Comparison of ENCODE assay signal across 8 cellular contexts in genomic region chr2:54454922-54455583, GRCh38. TPM values are rescaled to one million over a fixed set of nuclear protein-coding genes. Genes with fewer than 3 reads are reported as not detected.
DNase-seq lines count a peak whose midpoint lies in the region; ATAC-seq and TF ChIP-seq lines count a peak whose summit lies in the region.

No MANE protein-coding gene starts in this region.

- no peak overlapping the region for H3K27ac Mint-ChIP-seq in activated CD8-positive, alpha-beta T cell treated with anti-CD3 and anti-CD28 coated beads for 36 hours

- intact Hi-C loops in activated CD8-positive, alpha-beta T cell treated with anti-CD3 and anti-CD28 coated beads for 36 hours (cut with micrococcal nuclease), result no loop called here
- intact Hi-C loops in left cardiac atrium (cut with DNase I), result loop anchor here in 1 of 2 donors (10.0 kb wide), 2 partner anchors 120 to 250 kb away; a partner anchor contains a TSS

- DNase-seq in NCI-H1436 (lab: John Stamatoyannopoulos, UW) (peak; percentile 27), NCI-H1436 treated with DMSO at 0.1 percent for 48 hours (lab: John Stamatoyannopoulos, UW) (no peak), left cardiac atrium (peak; percentile 28), putamen (ENCODE audit: low spot score) (peak; percentile 56), activated gamma-delta T cell treated with Interleukin-2 at 50 U/mL for 16 hours (no peak), mesenteric fat pad (ENCODE audit: low spot score) (no peak)
- no peak for DNase-seq in activated CD8-positive, alpha-beta T cell treated with anti-CD3 and anti-CD28 coated beads for 36 hours

- H3K4me1 Mint-ChIP-seq in activated CD8-positive, alpha-beta T cell treated with anti-CD3 and anti-CD28 coated beads for 36 hours (ENCODE audit: low read depth), result peaks cover 16% of the 10 kb centered on the region

- CTCF ChIA-PET in activated CD8-positive, alpha-beta T cell treated with anti-CD3 and anti-CD28 coated beads for 36 hours (lab: Charles Lee), result no interaction called here

- H3K4me3 Mint-ChIP-seq in activated CD8-positive, alpha-beta T cell treated with anti-CD3 and anti-CD28 coated beads for 36 hours, result peak overlapping the region; percentile 50

- ATAC-seq in activated CD8-positive, alpha-beta T cell treated with anti-CD3 and anti-CD28 coated beads for 36 hours, result no peak
- ATAC-seq in left cardiac atrium (no peak), HG03439 (IDR thresholded peaks at IDR 0.05; ENCODE audit: unreplicated experiment) (no peak)

- POLR2A ChIA-PET in activated CD8-positive, alpha-beta T cell treated with anti-CD3 and anti-CD28 coated beads for 36 hours (lab: Charles Lee), result no interaction called here

- no peaks in the 10 kb centered on the region for H3K36me3 Mint-ChIP-seq in activated CD8-positive, alpha-beta T cell treated with anti-CD3 and anti-CD28 coated beads for 36 hours (ENCODE audit: low read depth)

- H3K27me3 Mint-ChIP-seq in activated CD8-positive, alpha-beta T cell treated with anti-CD3 and anti-CD28 coated beads for 36 hours, result peaks cover 37% of the 10 kb centered on the region

- no peaks in the 10 kb centered on the region for H3K9me3 Mint-ChIP-seq in activated CD8-positive, alpha-beta T cell treated with anti-CD3 and anti-CD28 coated beads for 36 hours

- no peak for TF ChIP-seq CTCF in activated CD8-positive, alpha-beta T cell treated with anti-CD3 and anti-CD28 coated beads for 36 hours (IDR thresholded peaks at IDR 0.05)

RNA-seq across cellular contexts. Expression of gene SPTBN1, which starts 1.1 kb away (rescaled TPM):
- 10 to 100 TPM; 91.8 to 91.9 TPM for total RNA-seq in activated CD8-positive, alpha-beta T cell treated with anti-CD3 and anti-CD28 coated beads for 36 hours
- total RNA-seq in left cardiac atrium (100 to 1,000 TPM; 329 to 332 TPM), mesenteric fat pad (776 TPM)

Comparison
In these comparisons a context has a peak if more than half of its experiments do, and no peak if none do; other contexts are left out.
1. DNase-seq: peak in NCI-H1436 (single experiment), left cardiac atrium (single experiment) and putamen (single experiment); none in NCI-H1436 treated with DMSO at 0.1 percent for 48 hours (single experiment), activated CD8-positive, alpha-beta T cell treated with anti-CD3 and anti-CD28 coated beads for 36 hours (single experiment), activated gamma-delta T cell treated with Interleukin-2 at 50 U/mL for 16 hours (single experiment) and mesenteric fat pad (single experiment).